Comparison of ENCODE assay signal across 33 cellular contexts in the genomic region with DNA sequence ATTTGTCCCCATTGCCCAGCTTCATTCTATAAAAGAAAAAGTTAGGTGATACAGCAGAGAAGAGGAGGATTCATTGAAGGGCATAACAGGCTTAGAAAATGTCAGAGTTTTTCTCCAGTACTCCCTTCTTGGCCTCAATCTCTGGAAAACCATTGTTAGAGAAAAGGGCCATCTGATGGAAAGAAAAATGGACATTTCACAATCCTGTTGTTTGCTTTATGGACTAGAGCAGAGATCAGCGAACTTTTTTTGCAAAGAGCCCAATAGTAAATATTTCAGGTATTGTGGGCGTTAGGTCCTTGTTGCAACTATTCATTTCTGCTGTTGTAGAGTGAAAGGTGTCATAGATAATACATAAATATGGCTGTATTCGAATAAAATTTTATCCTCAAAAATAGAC.
"Had no signal": no experiment of that assay in that cellular context is flagged by ENCODE, and none has a peak within 500 bp of the region (broad histone marks: within the 10 kb centered on the region; RNA-seq: fewer than 3 reads in every experiment).

No MANE protein-coding gene starts in this region.

- H3K27ac ChIP-seq: neutrophil, ovary, parathyroid adenoma, psoas muscle, skin epidermis, spleen, suprapubic skin, testis, tibial artery, transverse colon, upper lobe of right lung, uterus had no signal

- H3K36me3 Mint-ChIP-seq: naive thymus-derived CD8-positive, alpha-beta T cell; natural killer cell treated with Interleukin-12 subunit alpha and Interleukin-12 subunit beta and Interleukin-15 and Interleukin-18, amount 100 ng/mL, for 72 hours; stimulated activated memory B cell treated with anti-CD40 and anti-IgM and Interleukin-4, amounts not matched to agents 10 μg/mL and 1 μg/mL and 100 μg/mL, for 72 hours had no signal

- H3K27me3 Mint-ChIP-seq: natural killer cell treated with Interleukin-12 subunit alpha and Interleukin-12 subunit beta and Interleukin-15 and Interleukin-18, amount 100 ng/mL, for 72 hours; stimulated activated memory B cell treated with anti-CD40 and anti-IgM and Interleukin-4, amounts not matched to agents 10 μg/mL and 1 μg/mL and 100 μg/mL, for 72 hours; stimulated activated naive CD8-positive, alpha-beta T cell treated with anti-CD3 and anti-CD28 coated beads, Interleukin-15, amount 100 ng/mL, for 72 hours; type B pancreatic cell had no signal

- DNase-seq: naive thymus-derived CD8-positive, alpha-beta T cell; nephron progenitor cell; nucleus accumbens; ovary; posterior cingulate gyrus; psoas muscle; right cardiac atrium; spleen; stimulated activated CD4-positive, alpha-beta T cell treated with anti-CD3 and anti-CD28 coated beads, Interleukin-12 subunit alpha, Interleukin-12 subunit beta, amount 100 ng/mL, for 4 hours; stimulated activated CD4-positive, alpha-beta T cell treated with anti-CD3 and anti-CD28 coated beads, Interleukin-1b, Interleukin-23, amount 100 ng/mL, for 48 hours; stimulated activated CD4-positive, alpha-beta T cell treated with anti-CD3 and anti-CD28 coated beads, Interleukin-4, amount 100 ng/mL, for 1 hour; stimulated activated CD4-positive, alpha-beta T cell treated with anti-CD3 and anti-CD28 coated beads, Interleukin-4, amount 100 ng/mL, for 4 hours; stimulated activated CD8-positive, alpha-beta memory T cell treated with anti-CD3 and anti-CD28 coated beads, Interleukin-4, amount 100 ng/mL, for 48 hours; stimulated activated naive CD4-positive, alpha-beta T cell; stimulated activated naive CD8-positive, alpha-beta T cell treated with anti-CD3 and anti-CD28 coated beads, Interleukin-15, amount 100 ng/mL, for 72 hours; stimulated activated naive CD8-positive, alpha-beta T cell treated with anti-CD3 and anti-CD28 coated beads, Interleukin-15, Interleukin-2, amounts not matched to agents 100 U/mL and 50 U/mL, for 24 hours; substantia nigra; testis; tibial artery; transverse colon; upper lobe of right lung; uterus had no signal

- H3K4me3 ChIP-seq: ovary, psoas muscle, skin epidermis, smooth muscle cell, spleen, suprapubic skin, testis, tibial artery, transverse colon, upper lobe of right lung, uterus had no signal

- H3K27ac Mint-ChIP-seq: naive thymus-derived CD8-positive, alpha-beta T cell; natural killer cell treated with Interleukin-12 subunit alpha and Interleukin-12 subunit beta and Interleukin-15 and Interleukin-18, amount 100 ng/mL, for 72 hours; nephron progenitor cell; progenitor cell of endocrine pancreas; stimulated activated memory B cell treated with anti-CD40 and anti-IgM and Interleukin-4, amounts not matched to agents 10 μg/mL and 1 μg/mL and 100 μg/mL, for 72 hours; stimulated activated naive CD8-positive, alpha-beta T cell treated with anti-CD3 and anti-CD28 coated beads, Interleukin-15, amount 100 ng/mL, for 72 hours; type B pancreatic cell had no signal

- H3K9me3 Mint-ChIP-seq: nephron progenitor cell; stimulated activated memory B cell treated with anti-CD40 and anti-IgM and Interleukin-4, amounts not matched to agents 10 μg/mL and 1 μg/mL and 100 μg/mL, for 72 hours had no signal

- H3K4me1 Mint-ChIP-seq: nephron progenitor cell; stimulated activated memory B cell treated with anti-CD40 and anti-IgM and Interleukin-4, amounts not matched to agents 10 μg/mL and 1 μg/mL and 100 μg/mL, for 72 hours; stimulated activated naive CD8-positive, alpha-beta T cell treated with anti-CD3 and anti-CD28 coated beads, Interleukin-15, amount 100 ng/mL, for 72 hours had no signal

- H3K4me3 Mint-ChIP-seq: naive thymus-derived CD8-positive, alpha-beta T cell; natural killer cell treated with Interleukin-12 subunit alpha and Interleukin-12 subunit beta and Interleukin-15 and Interleukin-18, amount 100 ng/mL, for 72 hours; nephron progenitor cell; neural crest cell; stimulated activated memory B cell treated with anti-CD40 and anti-IgM and Interleukin-4, amounts not matched to agents 10 μg/mL and 1 μg/mL and 100 μg/mL, for 72 hours; stimulated activated naive CD8-positive, alpha-beta T cell treated with anti-CD3 and anti-CD28 coated beads, Interleukin-15, amount 100 ng/mL, for 72 hours; type B pancreatic cell had no signal

- H3K9me3 ChIP-seq: neutrophil, ovary, psoas muscle, spleen, suprapubic skin, testis, tibial artery, transverse colon, upper lobe of right lung, uterus had no signal

- H3K36me3 ChIP-seq: neutrophil, ovary, spleen, suprapubic skin, tibial artery, transverse colon, upper lobe of right lung, uterus had no signal

- ATAC-seq: naive thymus-derived CD8-positive, alpha-beta T cell; natural killer cell treated with Interleukin-12 subunit alpha and Interleukin-12 subunit beta and Interleukin-15 and Interleukin-18, amount 100 ng/mL, for 72 hours; psoas muscle; right cardiac atrium; sciatic nerve; stimulated activated memory B cell treated with anti-CD40 and anti-IgM and Interleukin-4, amounts not matched to agents 10 μg/mL and 1 μg/mL and 100 μg/mL, for 72 hours; stimulated activated naive CD8-positive, alpha-beta T cell treated with anti-CD3 and anti-CD28 coated beads, Interleukin-15, amount 100 ng/mL, for 72 hours; stimulated activated naive CD8-positive, alpha-beta T cell treated with anti-CD3 and anti-CD28 coated beads, Interleukin-15, Interleukin-2, amounts not matched to agents 100 U/mL and 50 U/mL, for 24 hours; upper lobe of right lung had no signal

- H3K9ac ChIP-seq: parathyroid adenoma had no signal

- H3K4me1 ChIP-seq: parathyroid adenoma, spleen, suprapubic skin, testis, tibial artery, transverse colon, upper lobe of right lung, uterus had no signal

- H3K27me3 ChIP-seq: neutrophil, ovary, spleen, suprapubic skin, testis, tibial artery, transverse colon, upper lobe of right lung, uterus had no signal
